In genomic region chr20:63367446-63368055, GRCh38 we compare ENCODE assay signal across 17 cellular contexts. TPM values are rescaled to one million over a fixed set of nuclear protein-coding genes. Genes with fewer than 3 reads are reported as not detected.
DNase-seq lines count a peak whose midpoint lies in the region; ATAC-seq and TF ChIP-seq lines count a peak whose summit lies in the region.
"Had no signal": no experiment of that assay in that cellular context is flagged by ENCODE, and none has a peak within 500 bp of the region (broad histone marks: within the 10 kb centered on the region; RNA-seq: fewer than 3 reads in every experiment).

No MANE protein-coding gene starts in this region.

- H3K9me3 ChIP-seq in neuronal stem cell (replicated peaks in 1 of 2; ENCODE audit: control insufficient read depth in 2 of 2, insufficient read depth in 1 of 2, low read depth in 1 of 2, low read length in 2 of 2) = no peaks in the 10 kb centered on the region

- peaks cover 21 to 37% of the 10 kb centered on the region in 2 donors for H3K4me1 ChIP-seq in neuronal stem cell (ENCODE audit: control insufficient read depth in 2 of 2, insufficient read depth in 1 of 2, low read depth in 1 of 2, low read length in 2 of 2)

- H3K9me3 Mint-ChIP-seq in glutamatergic neuron (ENCODE audit: unreplicated experiment) = peaks cover 13% of the 10 kb centered on the region
- no peaks in the 10 kb centered on the region for H3K9me3 Mint-ChIP-seq in nephron
- H3K9me3 Mint-ChIP-seq: CD4-positive, alpha-beta T cell; HFFc6 had no signal

- H3K14ac ChIP-seq in neuronal stem cell (ENCODE audit: low read length) = no peak overlapping the region

- no peak overlapping the region for H2BK12ac ChIP-seq in neuronal stem cell (ENCODE audit: low read length)

- no peak overlapping the region for H3K4me3 ChIP-seq in neuronal stem cell (ENCODE audit: low read length in 2 of 2)

- no peaks in the 10 kb centered on the region for H3K36me3 ChIP-seq in neuronal stem cell (replicated peaks in 1 of 2; ENCODE audit: control insufficient read depth in 2 of 2, insufficient read depth in 2 of 2, low read length in 2 of 2)

- peaks cover 2% of the 10 kb centered on the region for H3K79me1 ChIP-seq in neuronal stem cell (ENCODE audit: low read depth, low read length)

- H4K91ac ChIP-seq in neuronal stem cell (ENCODE audit: low read depth, low read length, poor library complexity) = no peak overlapping the region

- peak overlapping the region; percentile 84 for H2BK5ac ChIP-seq in neuronal stem cell (ENCODE audit: low read length)

- no CpG with 5 or more reads among the region's 24 CpGs for WGBS in neuronal stem cell (ENCODE audit: extremely low coverage in 2 of 2, insufficient read length in 2 of 2, insufficient replicate concordance in 1 of 2), 2 donors

- H2AFZ ChIP-seq in neuronal stem cell (ENCODE audit: low read length) = no peak overlapping the region

- H3K9ac ChIP-seq in neuronal stem cell (ENCODE audit: low read depth, low read length, poor library complexity) = no peak overlapping the region

- H3K18ac ChIP-seq in neuronal stem cell (ENCODE audit: low read length) = peak overlapping the region; percentile 74

- peak overlapping the region; percentile 3 for H3K23ac ChIP-seq in neuronal stem cell (ENCODE audit: low read depth, low read length, poor library complexity)

- no peak overlapping the region for H3K27ac ChIP-seq in neuronal stem cell (replicated peaks; ENCODE audit: low read length)
- H3K27ac ChIP-seq: 22Rv1 had no signal

- no peak overlapping the region for H2BK120ac ChIP-seq in neuronal stem cell (ENCODE audit: low read depth, low read length)

- peak overlapping the region; percentile 81 for H2AK5ac ChIP-seq in neuronal stem cell (ENCODE audit: low read depth, low read length)

- H3K4ac ChIP-seq in neuronal stem cell (ENCODE audit: low read length) = no peak overlapping the region

- H2BK15ac ChIP-seq in neuronal stem cell (ENCODE audit: low read length) = no peak overlapping the region

- DNase-seq in Right ventricle myocardium superior (no peak), left ventricle myocardium superior (no peak), glutamatergic neuron (no peak), neuronal stem cell (ENCODE audit: low spot score) (no peak)
- DNase-seq in stimulated activated naive CD4-positive, alpha-beta T cell (lab: John Stamatoyannopoulos, UW) = no peak
- DNase-seq: C1 segment of cervical spinal cord; Calu3; CD4-positive, alpha-beta T cell; HCEC 1CT; HFFc6 had no signal

- TF ChIP-seq CTCF in glutamatergic neuron (IDR thresholded peaks at IDR 0.05; ENCODE audit: partially characterized antibody, unreplicated experiment) = no peak
- no peak for TF ChIP-seq CTCF in nephron (IDR thresholded peaks at IDR 0.05; ENCODE audit: unreplicated experiment in 3 of 3)

- ATAC-seq in Right ventricle myocardium superior (ENCODE audit: poor library complexity) (peak; percentile 26), left ventricle myocardium superior (no peak), GM21390 (IDR thresholded peaks at IDR 0.05; ENCODE audit: unreplicated experiment) (no peak), HG03432 (IDR thresholded peaks at IDR 0.05; ENCODE audit: unreplicated experiment) (no peak)

- intact Hi-C loops in Right ventricle myocardium superior (cut with DNase I) = no loop called here
- intact Hi-C loops in left ventricle myocardium superior (cut with micrococcal nuclease) = no loop called here

- H3K36me3 Mint-ChIP-seq in glutamatergic neuron (ENCODE audit: unreplicated experiment) = no peaks in the 10 kb centered on the region
- H3K36me3 Mint-ChIP-seq in nephron (ENCODE audit: low read depth) = peaks cover 3% of the 10 kb centered on the region
- H3K36me3 Mint-ChIP-seq: IgD-negative memory B cell had no signal

- H3K4me3 Mint-ChIP-seq in glutamatergic neuron (ENCODE audit: unreplicated experiment) (peak overlapping the region; percentile 34), nephron (peak overlapping the region in 2 of 3 experiments; percentile 35 to 45)
- H3K4me3 Mint-ChIP-seq: CD4-positive, alpha-beta T cell; HFFc6; IgD-negative memory B cell had no signal

- peaks cover 0 to 56% (median 6%) of the 10 kb centered on the region in 3 experiments for H3K27me3 ChIP-seq in neuronal stem cell (ENCODE audit: control insufficient read depth in 3 of 3, insufficient read depth in 3 of 3, low read depth in 1 of 3, low read length in 3 of 3)

- peaks cover 20% of the 10 kb centered on the region for H3K27me3 Mint-ChIP-seq in glutamatergic neuron (ENCODE audit: unreplicated experiment)
- H3K27me3 Mint-ChIP-seq in nephron (ENCODE audit: low read depth) = peaks cover 35% of the 10 kb centered on the region

- H4K8ac ChIP-seq in neuronal stem cell (ENCODE audit: low read depth, low read length) = no peak overlapping the region

- H3K27ac Mint-ChIP-seq in glutamatergic neuron (ENCODE audit: unreplicated experiment) = peak overlapping the region; percentile 76
- peak overlapping the region; percentile 72 to 90 (median 79) for H3K27ac Mint-ChIP-seq in nephron
- H3K27ac Mint-ChIP-seq: CD4-positive, alpha-beta T cell; HFFc6; IgD-negative memory B cell had no signal

- H3K4me1 Mint-ChIP-seq in glutamatergic neuron (ENCODE audit: low read depth, unreplicated experiment) (peaks cover 33% of the 10 kb centered on the region), nephron (peaks cover 22% of the 10 kb centered on the region)

- H3K4me2 ChIP-seq in neuronal stem cell (ENCODE audit: insufficient read depth, low read length, poor library complexity, severe bottlenecking) = no peak overlapping the region

RNA-seq across cellular contexts. Expression of gene CHRNA4, which starts 6.4 kb away (rescaled TPM):
- total RNA-seq in Right ventricle myocardium superior = 1.5 TPM
- 1.8 TPM for total RNA-seq in left ventricle myocardium superior
- 165 TPM for total RNA-seq in glutamatergic neuron (ENCODE audit: unreplicated experiment)
- 0.29 TPM for polyA plus RNA-seq in neuronal stem cell (2013, experiment 1 of 2)
- polyA plus RNA-seq in neuronal stem cell (2013, experiment 2 of 2) = 0.19 TPM
- total RNA-seq: Calu3; CD4-positive, alpha-beta T cell; H4; HFFc6; HT-29 had no signal
- polyA plus RNA-seq: IgD-negative memory B cell had no signal

Comparison
In these comparisons a context has a peak if more than half of its experiments do, and no peak if none do; other contexts are left out.
1. RNA of gene CHRNA4, which starts 6.4 kb away (total RNA-seq): 165 TPM in glutamatergic neuron (single experiment); 1.8 TPM in left ventricle myocardium superior (single experiment) and 1.5 TPM in Right ventricle myocardium superior (single experiment); every median in the first group is over 10 times any median in the second.